In genomic region chrY:12553909-12554308, GRCh38 we compare ENCODE assay signal across 24 cellular contexts.
DNase-seq lines count a peak whose midpoint lies in the region; ATAC-seq, FAIRE-seq and TF ChIP-seq lines count a peak whose summit lies in the region.
"Had no signal": no experiment of that assay in that cellular context is flagged by ENCODE, and none has a peak within 500 bp of the region (broad histone marks: within the 10 kb centered on the region; RNA-seq: fewer than 3 reads in every experiment).

No MANE protein-coding gene starts in this region.

- DNase-seq in A172 (ENCODE audit: low spot score) = peak; percentile 50
- peak; percentile 3 for DNase-seq in M059J (ENCODE audit: low read depth)
- peak; percentile 14 for DNase-seq in endothelial cell of umbilical vein (ENCODE audit: low read depth, low spot score)
- no peak for DNase-seq in activated CD8-positive, alpha-beta memory T cell treated with anti-CD3 and anti-CD28 coated beads, Interleukin-2, amount 50 U/mL, for 4 hours
- DNase-seq in GOT3 (lab: John Stamatoyannopoulos, UW) = no peak
- no peak for DNase-seq in DMS153 (lab: John Stamatoyannopoulos, UW)
- DNase-seq in occipital lobe (lab: John Stamatoyannopoulos, UW) = no peak
- DNase-seq: activated CD4-positive, CD25-positive, alpha-beta regulatory T cell treated with anti-CD3 and anti-CD28 coated beads, Interleukin-2, amount 50 U/mL, for 72 hours; activated CD8-positive, alpha-beta memory T cell treated with anti-CD3 and anti-CD28 coated beads for 24 hours; activated gamma-delta T cell treated with Interleukin-2 at 50 U/mL for 16 hours; activated T-cell treated with anti-CD3 and anti-CD28 coated beads, Interleukin-2, amount 50 U/mL, for 24 hours; GDM1; heart right ventricle; lower lobe of right lung; NCI-H1417; NCI-H2081; NCI-H226; stimulated activated CD4-positive, alpha-beta T cell treated with anti-CD3 and anti-CD28 coated beads, Interleukin-1b, Interleukin-23, amount 100 ng/mL, for 48 hours; upper lobe of left lung had no signal

- no peak overlapping the region for H3K4me2 ChIP-seq in endothelial cell of umbilical vein (ENCODE audit: insufficient read depth, low read length)
- H3K4me2 ChIP-seq: smooth muscle cell had no signal

- POLR2A ChIA-PET in endothelial cell of umbilical vein (lab: Charles Lee) = no interaction called here

- H3K27ac ChIP-seq in endothelial cell of umbilical vein (ENCODE audit: insufficient read depth, low read depth, low read length) = peak overlapping the region; percentile 81
- H3K27ac ChIP-seq: heart right ventricle, lower lobe of right lung, RWPE1, SK-N-MC, upper lobe of left lung had no signal

- no peak overlapping the region for H3K9ac ChIP-seq in endothelial cell of umbilical vein (replicated peaks; ENCODE audit: extremely low read depth, insufficient read depth, low read length)

- intact Hi-C loops in endothelial cell of umbilical vein (cut with micrococcal nuclease) = loop anchor here (5.0 kb wide), 1 partner anchor 108 kb away; no protein-coding TSS in a partner anchor

- no peak for TF ChIP-seq CTCF in endothelial cell of umbilical vein (IDR thresholded peaks at IDR 0.05; ENCODE audit: extremely low read depth in 1 of 2, insufficient read depth in 1 of 2, low read depth in 1 of 2, low read length in 2 of 2)

- peaks cover 35% of the 10 kb centered on the region for H3K4me1 ChIP-seq in endothelial cell of umbilical vein (ENCODE audit: control insufficient read depth, extremely low read depth, insufficient read depth, low read length)
- H3K4me1 ChIP-seq: heart right ventricle, lower lobe of right lung, upper lobe of left lung had no signal

- H3K27me3 ChIP-seq in endothelial cell of umbilical vein (ENCODE audit: control insufficient read depth in 2 of 2, insufficient read depth in 2 of 2, low read length in 2 of 2) = no peaks in the 10 kb centered on the region
- H3K27me3 ChIP-seq: heart right ventricle, upper lobe of left lung had no signal

- ATAC-seq in GM18868 (IDR thresholded peaks at IDR 0.05; ENCODE audit: unreplicated experiment) = peak; percentile 38
- ATAC-seq: lower lobe of right lung had no signal

- BruUV-seq in endothelial cell of umbilical vein (replicated peaks; lab: Mats Ljungman, UMichigan) = no TSS peak

- no peak overlapping the region for H2AFZ ChIP-seq in endothelial cell of umbilical vein (ENCODE audit: low read depth, low read length)

- FAIRE-seq in endothelial cell of umbilical vein (lab: Jason Lieb, UNC) = peak; percentile 77
- FAIRE-seq: GM18507 had no signal

- no peak for TF ChIP-seq POLR2A in endothelial cell of umbilical vein (IDR thresholded peaks at IDR 0.05; ENCODE audit: low read depth, low read length)

- CTCF ChIA-PET in endothelial cell of umbilical vein (lab: Charles Lee) = interaction anchor here (1.3 kb wide), 1 partner anchor 68 kb away, joined by 6 read pairs; no protein-coding TSS in a partner anchor

- H3K9me1 ChIP-seq in endothelial cell of umbilical vein (replicated peaks; ENCODE audit: control insufficient read depth, extremely low read depth, insufficient read depth, low read length) = no peaks in the 10 kb centered on the region

- H3K4me3 ChIP-seq in endothelial cell of umbilical vein (replicated peaks in 1 of 3; ENCODE audit: insufficient read depth in 1 of 3, low read depth in 1 of 3, low read length in 3 of 3) = no peak overlapping the region
- H3K4me3 ChIP-seq: heart right ventricle, lower lobe of right lung, SK-N-MC, smooth muscle cell, upper lobe of left lung had no signal

- no peaks in the 10 kb centered on the region for H3K79me2 ChIP-seq in endothelial cell of umbilical vein (ENCODE audit: control insufficient read depth, insufficient read depth, low read length)

- no peaks in the 10 kb centered on the region for H4K20me1 ChIP-seq in endothelial cell of umbilical vein (replicated peaks; ENCODE audit: control insufficient read depth, extremely low read depth, insufficient read depth, low read length)

- dilution Hi-C loops in endothelial cell of umbilical vein (cut with MboI; ENCODE audit: extremely low pct_ligation_motif_present, low sequenced_read_pairs) = no loop called here

- no peaks in the 10 kb centered on the region for H3K36me3 ChIP-seq in endothelial cell of umbilical vein (ENCODE audit: control insufficient read depth in 2 of 2, extremely low read depth in 1 of 2, insufficient read depth in 2 of 2, low read length in 2 of 2)
- H3K36me3 ChIP-seq: heart right ventricle, lower lobe of right lung, upper lobe of left lung had no signal

- H3K9me3 ChIP-seq in endothelial cell of umbilical vein (replicated peaks; ENCODE audit: control insufficient read depth, insufficient read depth, low read length) = no peaks in the 10 kb centered on the region
- H3K9me3 ChIP-seq: heart right ventricle, lower lobe of right lung, upper lobe of left lung had no signal

TF ChIP-seq in endothelial cell of umbilical vein, 7 proteins besides CTCF, POLR2A, EP300 and RAD21:
- no peak for TF ChIP-seq FOS (IDR thresholded peaks at IDR 0.05; ENCODE audit: borderline replicate concordance, insufficient read depth, low read length)
- TF ChIP-seq MYC (IDR thresholded peaks at IDR 0.05; ENCODE audit: low read depth, low read length) = no peak
- TF ChIP-seq JUN (IDR thresholded peaks at IDR 0.05; ENCODE audit: borderline replicate concordance, insufficient read depth, insufficient read length, low read depth) = no peak
- no peak for TF ChIP-seq MAX (IDR thresholded peaks at IDR 0.05; ENCODE audit: insufficient read depth, insufficient read length)
- TF ChIP-seq POLR2AphosphoS5 (IDR thresholded peaks at IDR 0.05; ENCODE audit: insufficient read depth, low read depth, low read length) = no peak
- TF ChIP-seq EZH2 (IDR thresholded peaks at IDR 0.05; ENCODE audit: borderline replicate concordance, low read depth, low read length, severe bottlenecking) = no peak
- TF ChIP-seq GATA2 (IDR thresholded peaks at IDR 0.05; ENCODE audit: insufficient read depth, insufficient read length, low read depth, low read length) = no peak

Comparison
In these comparisons a context has a peak if more than half of its experiments do, and no peak if none do; other contexts are left out.
1. DNase-seq: peak in A172 (single experiment), M059J (single experiment) and endothelial cell of umbilical vein (single experiment); none in activated CD8-positive, alpha-beta memory T cell treated with anti-CD3 and anti-CD28 coated beads, Interleukin-2, amount 50 U/mL, for 4 hours (single experiment), GOT3 (single experiment), DMS153 (single experiment) and occipital lobe (single experiment).